In the genomic region with DNA sequence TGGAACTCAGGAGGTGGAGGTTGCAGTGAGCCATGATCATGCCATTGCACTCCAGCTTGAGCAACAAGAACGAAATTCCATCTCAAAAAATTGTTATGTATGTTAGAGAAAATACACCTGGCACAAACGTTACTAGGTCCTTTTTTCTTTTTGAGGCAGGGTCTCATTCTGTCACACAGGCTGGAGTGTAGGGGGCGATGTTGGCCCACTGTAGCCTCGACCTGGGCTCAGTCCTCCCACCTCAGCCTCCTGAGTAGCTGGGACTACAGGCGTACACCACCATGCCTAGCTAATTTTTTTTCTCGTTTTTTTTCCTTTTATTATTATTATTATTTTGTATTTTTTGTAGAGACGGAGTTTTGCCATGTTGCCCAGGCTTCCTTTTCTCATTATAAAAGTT, we compare ENCODE assay signal across 1 cellular context.
TF ChIP-seq lines count a peak whose summit lies in the region.

No MANE protein-coding gene starts in this region.

TF ChIP-seq in H1, 55 proteins besides CTCF, POLR2A, EP300 and RAD21 (continued from another document):
- TF ChIP-seq MAX (IDR thresholded peaks at IDR 0.05), result no peak
